2 cellular contexts compared by ENCODE assay signal in the genomic region with DNA sequence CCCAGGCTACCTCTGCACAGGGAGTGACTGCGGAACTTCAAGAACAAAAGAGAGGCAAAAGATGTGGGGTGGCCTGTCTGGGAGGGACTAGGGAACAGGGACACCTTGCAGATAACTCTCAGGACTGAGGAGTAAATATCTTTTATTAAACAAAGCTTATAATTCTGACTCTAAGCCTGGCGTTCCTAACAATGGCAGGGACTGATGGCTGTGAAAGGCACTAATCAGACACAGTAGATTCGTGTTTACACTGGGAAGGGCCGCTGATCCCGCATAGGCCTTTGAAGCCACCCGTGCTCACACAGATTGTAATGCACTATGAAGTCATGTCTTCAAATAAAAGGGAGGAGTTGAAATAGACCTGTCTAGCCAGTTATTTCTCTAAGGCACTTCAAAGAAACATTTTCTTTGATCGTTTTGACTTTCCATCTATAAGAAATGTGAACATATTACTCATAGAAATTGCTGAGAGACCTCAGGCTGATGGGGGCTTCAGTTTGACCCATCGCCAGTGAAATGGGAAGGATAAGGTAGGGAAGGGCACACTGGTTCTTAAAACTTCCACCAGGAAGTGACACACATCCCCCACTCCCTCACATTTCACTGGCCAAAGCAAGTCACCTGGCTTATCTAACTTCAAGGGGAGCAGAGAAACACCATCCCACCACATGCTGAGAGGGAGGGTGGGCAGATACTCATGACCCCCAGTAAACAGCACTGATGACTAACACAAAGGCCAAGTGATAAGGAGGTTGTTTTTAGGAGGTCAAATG.
TF ChIP-seq lines count a peak whose summit lies in the region.

No MANE protein-coding gene starts in this region.

TF ChIP-seq in HEK293, 187 proteins besides CTCF, POLR2A, EP300 and RAD21 (continued from another document and continues in another):
- TF ChIP-seq, protein P1, sequence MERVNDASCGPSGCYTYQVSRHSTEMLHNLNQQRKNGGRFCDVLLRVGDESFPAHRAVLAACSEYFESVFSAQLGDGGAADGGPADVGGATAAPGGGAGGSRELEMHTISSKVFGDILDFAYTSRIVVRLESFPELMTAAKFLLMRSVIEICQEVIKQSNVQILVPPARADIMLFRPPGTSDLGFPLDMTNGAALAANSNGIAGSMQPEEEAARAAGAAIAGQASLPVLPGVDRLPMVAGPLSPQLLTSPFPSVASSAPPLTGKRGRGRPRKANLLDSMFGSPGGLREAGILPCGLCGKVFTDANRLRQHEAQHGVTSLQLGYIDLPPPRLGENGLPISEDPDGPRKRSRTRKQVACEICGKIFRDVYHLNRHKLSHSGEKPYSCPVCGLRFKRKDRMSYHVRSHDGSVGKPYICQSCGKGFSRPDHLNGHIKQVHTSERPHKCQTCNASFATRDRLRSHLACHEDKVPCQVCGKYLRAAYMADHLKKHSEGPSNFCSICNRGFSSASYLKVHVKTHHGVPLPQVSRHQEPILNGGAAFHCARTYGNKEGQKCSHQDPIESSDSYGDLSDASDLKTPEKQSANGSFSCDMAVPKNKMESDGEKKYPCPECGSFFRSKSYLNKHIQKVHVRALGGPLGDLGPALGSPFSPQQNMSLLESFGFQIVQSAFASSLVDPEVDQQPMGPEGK (tag by site-specific recombination; IDR thresholded peaks at IDR 0.05), result 0 out of 2 replicates have a peak, but pooled peaks have one; percentile 35
- 0 out of 2 replicates have a peak, but pooled peaks have one; percentile 14 for TF ChIP-seq EGR2 (tag by site-specific recombination; IDR thresholded peaks at IDR 0.05; ENCODE audit: low read depth)
- no peak for TF ChIP-seq GLI4 (tag by site-specific recombination; IDR thresholded peaks at IDR 0.05)
- 0 out of 2 replicates have a peak, but pooled peaks have one; percentile 17 for TF ChIP-seq ZNF335 (tag by site-specific recombination; conservative IDR thresholded peaks at IDR 0.05)
- TF ChIP-seq ZNF629 (tag by site-specific recombination; IDR thresholded peaks at IDR 0.05), result 0 out of 2 replicates have a peak, but pooled peaks have one; percentile 30
- no peak for TF ChIP-seq ZNF24 (tag by site-specific recombination; IDR thresholded peaks at IDR 0.05)
- TF ChIP-seq ZNF660 (tag by site-specific recombination; IDR thresholded peaks at IDR 0.05), result no peak
- TF ChIP-seq, protein P2, sequence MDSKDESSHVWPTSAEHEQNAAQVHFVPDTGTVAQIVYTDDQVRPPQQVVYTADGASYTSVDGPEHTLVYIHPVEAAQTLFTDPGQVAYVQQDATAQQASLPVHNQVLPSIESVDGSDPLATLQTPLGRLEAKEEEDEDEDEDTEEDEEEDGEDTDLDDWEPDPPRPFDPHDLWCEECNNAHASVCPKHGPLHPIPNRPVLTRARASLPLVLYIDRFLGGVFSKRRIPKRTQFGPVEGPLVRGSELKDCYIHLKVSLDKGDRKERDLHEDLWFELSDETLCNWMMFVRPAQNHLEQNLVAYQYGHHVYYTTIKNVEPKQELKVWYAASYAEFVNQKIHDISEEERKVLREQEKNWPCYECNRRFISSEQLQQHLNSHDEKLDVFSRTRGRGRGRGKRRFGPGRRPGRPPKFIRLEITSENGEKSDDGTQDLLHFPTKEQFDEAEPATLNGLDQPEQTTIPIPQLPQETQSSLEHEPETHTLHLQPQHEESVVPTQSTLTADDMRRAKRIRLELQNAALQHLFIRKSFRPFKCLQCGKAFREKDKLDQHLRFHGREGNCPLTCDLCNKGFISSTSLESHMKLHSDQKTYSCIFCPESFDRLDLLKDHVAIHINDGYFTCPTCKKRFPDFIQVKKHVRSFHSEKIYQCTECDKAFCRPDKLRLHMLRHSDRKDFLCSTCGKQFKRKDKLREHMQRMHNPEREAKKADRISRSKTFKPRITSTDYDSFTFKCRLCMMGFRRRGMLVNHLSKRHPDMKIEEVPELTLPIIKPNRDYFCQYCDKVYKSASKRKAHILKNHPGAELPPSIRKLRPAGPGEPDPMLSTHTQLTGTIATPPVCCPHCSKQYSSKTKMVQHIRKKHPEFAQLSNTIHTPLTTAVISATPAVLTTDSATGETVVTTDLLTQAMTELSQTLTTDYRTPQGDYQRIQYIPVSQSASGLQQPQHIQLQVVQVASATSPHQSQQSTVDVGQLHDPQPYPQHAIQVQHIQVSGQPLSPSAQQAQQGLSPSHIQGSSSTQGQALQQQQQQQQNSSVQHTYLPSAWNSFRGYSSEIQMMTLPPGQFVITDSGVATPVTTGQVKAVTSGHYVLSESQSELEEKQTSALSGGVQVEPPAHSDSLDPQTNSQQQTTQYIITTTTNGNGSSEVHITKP (tag by site-specific recombination; IDR thresholded peaks at IDR 0.05), result no peak
- TF ChIP-seq ZNF707 (tag by site-specific recombination; IDR thresholded peaks at IDR 0.05), result no peak
- TF ChIP-seq ZBTB21 (tag by site-specific recombination; IDR thresholded peaks at IDR 0.05), result no peak
- TF ChIP-seq ZNF514 (tag by site-specific recombination; IDR thresholded peaks at IDR 0.05), result no peak
- TF ChIP-seq ZNF184 (tag by site-specific recombination; IDR thresholded peaks at IDR 0.05), result no peak
- TF ChIP-seq, protein P3, sequence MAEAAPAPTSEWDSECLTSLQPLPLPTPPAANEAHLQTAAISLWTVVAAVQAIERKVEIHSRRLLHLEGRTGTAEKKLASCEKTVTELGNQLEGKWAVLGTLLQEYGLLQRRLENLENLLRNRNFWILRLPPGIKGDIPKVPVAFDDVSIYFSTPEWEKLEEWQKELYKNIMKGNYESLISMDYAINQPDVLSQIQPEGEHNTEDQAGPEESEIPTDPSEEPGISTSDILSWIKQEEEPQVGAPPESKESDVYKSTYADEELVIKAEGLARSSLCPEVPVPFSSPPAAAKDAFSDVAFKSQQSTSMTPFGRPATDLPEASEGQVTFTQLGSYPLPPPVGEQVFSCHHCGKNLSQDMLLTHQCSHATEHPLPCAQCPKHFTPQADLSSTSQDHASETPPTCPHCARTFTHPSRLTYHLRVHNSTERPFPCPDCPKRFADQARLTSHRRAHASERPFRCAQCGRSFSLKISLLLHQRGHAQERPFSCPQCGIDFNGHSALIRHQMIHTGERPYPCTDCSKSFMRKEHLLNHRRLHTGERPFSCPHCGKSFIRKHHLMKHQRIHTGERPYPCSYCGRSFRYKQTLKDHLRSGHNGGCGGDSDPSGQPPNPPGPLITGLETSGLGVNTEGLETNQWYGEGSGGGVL (tag by site-specific recombination; IDR thresholded peaks at IDR 0.05), result 0 out of 2 replicates have a peak, but pooled peaks have one; percentile 17
- no peak for TF ChIP-seq ZNF404 (tag by site-specific recombination; IDR thresholded peaks at IDR 0.05)
- TF ChIP-seq ZFP41 (tag by site-specific recombination; IDR thresholded peaks at IDR 0.05; ENCODE audit: borderline replicate concordance), result no peak
- TF ChIP-seq GLIS1 (tag by site-specific recombination; IDR thresholded peaks at IDR 0.05), result no peak
- no peak for TF ChIP-seq ZNF626 (tag by site-specific recombination; IDR thresholded peaks at IDR 0.05)
- TF ChIP-seq TCF7L2 (IDR thresholded peaks at IDR 0.05; ENCODE audit: borderline replicate concordance, low read depth, low read length), result no peak

TF ChIP-seq in K562, 482 proteins besides CTCF, POLR2A, EP300 and RAD21 (continued from another document and continues in another):
- TF ChIP-seq, protein P4, sequence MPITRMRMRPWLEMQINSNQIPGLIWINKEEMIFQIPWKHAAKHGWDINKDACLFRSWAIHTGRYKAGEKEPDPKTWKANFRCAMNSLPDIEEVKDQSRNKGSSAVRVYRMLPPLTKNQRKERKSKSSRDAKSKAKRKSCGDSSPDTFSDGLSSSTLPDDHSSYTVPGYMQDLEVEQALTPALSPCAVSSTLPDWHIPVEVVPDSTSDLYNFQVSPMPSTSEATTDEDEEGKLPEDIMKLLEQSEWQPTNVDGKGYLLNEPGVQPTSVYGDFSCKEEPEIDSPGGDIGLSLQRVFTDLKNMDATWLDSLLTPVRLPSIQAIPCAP (CRISPR knock-in tag; IDR thresholded peaks at IDR 0.05; ENCODE audit: borderline replicate concordance), result no peak
- no peak for TF ChIP-seq POLR2G (IDR thresholded peaks at IDR 0.05; ENCODE audit: low read depth, low read length)
- no peak for TF ChIP-seq ZNF124 (CRISPR knock-in tag; IDR thresholded peaks at IDR 0.05)
- TF ChIP-seq ZNF76 (CRISPR knock-in tag; IDR thresholded peaks at IDR 0.05; ENCODE audit: borderline replicate concordance), result no peak
- no peak for TF ChIP-seq HDAC8 (tag; IDR thresholded peaks at IDR 0.05)
- peak; percentile 92 for TF ChIP-seq JUND (IDR thresholded peaks at IDR 0.05; ENCODE audit: borderline replicate concordance, low read depth, low read length)
- TF ChIP-seq JUND (tag; IDR thresholded peaks at IDR 0.05; ENCODE audit: borderline replicate concordance, low read depth, low read length), result peak; percentile 75; the same call in 2 of the 3 replicates
- TF ChIP-seq BDP1 (IDR thresholded peaks at IDR 0.05; ENCODE audit: insufficient read depth, insufficient read length), result no peak
- no peak for TF ChIP-seq PHTF2 (CRISPR knock-in tag; IDR thresholded peaks at IDR 0.05)
- TF ChIP-seq ETV1 (tag; conservative IDR thresholded peaks at IDR 0.05; ENCODE audit: low read depth), result no peak
- TF ChIP-seq KDM1A (IDR thresholded peaks at IDR 0.05), result peak in 1 of 2 experiments; percentile 58; a peak in 2 of 4 replicates
- TF ChIP-seq, protein P5, sequence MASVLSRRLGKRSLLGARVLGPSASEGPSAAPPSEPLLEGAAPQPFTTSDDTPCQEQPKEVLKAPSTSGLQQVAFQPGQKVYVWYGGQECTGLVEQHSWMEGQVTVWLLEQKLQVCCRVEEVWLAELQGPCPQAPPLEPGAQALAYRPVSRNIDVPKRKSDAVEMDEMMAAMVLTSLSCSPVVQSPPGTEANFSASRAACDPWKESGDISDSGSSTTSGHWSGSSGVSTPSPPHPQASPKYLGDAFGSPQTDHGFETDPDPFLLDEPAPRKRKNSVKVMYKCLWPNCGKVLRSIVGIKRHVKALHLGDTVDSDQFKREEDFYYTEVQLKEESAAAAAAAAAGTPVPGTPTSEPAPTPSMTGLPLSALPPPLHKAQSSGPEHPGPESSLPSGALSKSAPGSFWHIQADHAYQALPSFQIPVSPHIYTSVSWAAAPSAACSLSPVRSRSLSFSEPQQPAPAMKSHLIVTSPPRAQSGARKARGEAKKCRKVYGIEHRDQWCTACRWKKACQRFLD (CRISPR knock-in tag; IDR thresholded peaks at IDR 0.05), result no peak
- TF ChIP-seq, protein P6, sequence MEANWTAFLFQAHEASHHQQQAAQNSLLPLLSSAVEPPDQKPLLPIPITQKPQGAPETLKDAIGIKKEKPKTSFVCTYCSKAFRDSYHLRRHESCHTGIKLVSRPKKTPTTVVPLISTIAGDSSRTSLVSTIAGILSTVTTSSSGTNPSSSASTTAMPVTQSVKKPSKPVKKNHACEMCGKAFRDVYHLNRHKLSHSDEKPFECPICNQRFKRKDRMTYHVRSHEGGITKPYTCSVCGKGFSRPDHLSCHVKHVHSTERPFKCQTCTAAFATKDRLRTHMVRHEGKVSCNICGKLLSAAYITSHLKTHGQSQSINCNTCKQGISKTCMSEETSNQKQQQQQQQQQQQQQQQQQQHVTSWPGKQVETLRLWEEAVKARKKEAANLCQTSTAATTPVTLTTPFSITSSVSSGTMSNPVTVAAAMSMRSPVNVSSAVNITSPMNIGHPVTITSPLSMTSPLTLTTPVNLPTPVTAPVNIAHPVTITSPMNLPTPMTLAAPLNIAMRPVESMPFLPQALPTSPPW (CRISPR knock-in tag; IDR thresholded peaks at IDR 0.05), result peak; percentile 48
- TF ChIP-seq NFIC (IDR thresholded peaks at IDR 0.05), result peak; percentile 34; the same call in 1 of the 2 replicates
- TF ChIP-seq, protein P7, sequence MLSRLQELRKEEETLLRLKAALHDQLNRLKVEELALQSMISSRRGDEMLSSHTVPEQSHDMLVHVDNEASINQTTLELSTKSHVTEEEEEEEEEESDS (CRISPR knock-in tag; IDR thresholded peaks at IDR 0.05), result no peak
- TF ChIP-seq ZNF778 (CRISPR knock-in tag; IDR thresholded peaks at IDR 0.05), result no peak
- peak; percentile 61 for TF ChIP-seq EGR1 (conservative IDR thresholded peaks at IDR 0.05)
- no peak for TF ChIP-seq CHD2 (IDR thresholded peaks at IDR 0.05; ENCODE audit: low read depth, low read length)
- TF ChIP-seq ZKSCAN1 (IDR thresholded peaks at IDR 0.05; ENCODE audit: low read depth, low read length), result no peak
- no peak for TF ChIP-seq NCOA1 (IDR thresholded peaks at IDR 0.05; ENCODE audit: low read depth)
- no peak for TF ChIP-seq ZNF444 (CRISPR knock-in tag; IDR thresholded peaks at IDR 0.05)
- TF ChIP-seq, protein P8, sequence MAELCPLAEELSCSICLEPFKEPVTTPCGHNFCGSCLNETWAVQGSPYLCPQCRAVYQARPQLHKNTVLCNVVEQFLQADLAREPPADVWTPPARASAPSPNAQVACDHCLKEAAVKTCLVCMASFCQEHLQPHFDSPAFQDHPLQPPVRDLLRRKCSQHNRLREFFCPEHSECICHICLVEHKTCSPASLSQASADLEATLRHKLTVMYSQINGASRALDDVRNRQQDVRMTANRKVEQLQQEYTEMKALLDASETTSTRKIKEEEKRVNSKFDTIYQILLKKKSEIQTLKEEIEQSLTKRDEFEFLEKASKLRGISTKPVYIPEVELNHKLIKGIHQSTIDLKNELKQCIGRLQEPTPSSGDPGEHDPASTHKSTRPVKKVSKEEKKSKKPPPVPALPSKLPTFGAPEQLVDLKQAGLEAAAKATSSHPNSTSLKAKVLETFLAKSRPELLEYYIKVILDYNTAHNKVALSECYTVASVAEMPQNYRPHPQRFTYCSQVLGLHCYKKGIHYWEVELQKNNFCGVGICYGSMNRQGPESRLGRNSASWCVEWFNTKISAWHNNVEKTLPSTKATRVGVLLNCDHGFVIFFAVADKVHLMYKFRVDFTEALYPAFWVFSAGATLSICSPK (IDR thresholded peaks at IDR 0.05; ENCODE audit: borderline replicate concordance), result no peak
- no peak for TF ChIP-seq ZC3H4 (CRISPR knock-in tag; IDR thresholded peaks at IDR 0.05; ENCODE audit: borderline replicate concordance)
- no peak for TF ChIP-seq TRIM28 (IDR thresholded peaks at IDR 0.05)
- no peak for TF ChIP-seq RHOXF2B (CRISPR knock-in tag; conservative IDR thresholded peaks at IDR 0.05)
- no peak for TF ChIP-seq DNMT1 (IDR thresholded peaks at IDR 0.05)
- TF ChIP-seq, protein P9, sequence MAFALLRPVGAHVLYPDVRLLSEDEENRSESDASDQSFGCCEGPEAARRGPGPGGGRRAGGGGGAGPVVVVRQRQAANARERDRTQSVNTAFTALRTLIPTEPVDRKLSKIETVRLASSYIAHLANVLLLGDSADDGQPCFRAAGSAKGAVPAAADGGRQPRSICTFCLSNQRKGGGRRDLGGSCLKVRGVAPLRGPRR (CRISPR knock-in tag; IDR thresholded peaks at IDR 0.05), result no peak
- TF ChIP-seq RAD51 (IDR thresholded peaks at IDR 0.05; ENCODE audit: borderline replicate concordance, low read depth), result peak; percentile 45; the same call in 1 of the 2 replicates
- TF ChIP-seq, protein P10, sequence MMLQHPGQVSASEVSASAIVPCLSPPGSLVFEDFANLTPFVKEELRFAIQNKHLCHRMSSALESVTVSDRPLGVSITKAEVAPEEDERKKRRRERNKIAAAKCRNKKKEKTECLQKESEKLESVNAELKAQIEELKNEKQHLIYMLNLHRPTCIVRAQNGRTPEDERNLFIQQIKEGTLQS (IDR thresholded peaks at IDR 0.05), result peak; percentile 82
- TF ChIP-seq, protein P10 (CRISPR knock-in tag; conservative IDR thresholded peaks at IDR 0.05), result no peak
- no peak for TF ChIP-seq RBM15 (IDR thresholded peaks at IDR 0.05; ENCODE audit: insufficient read depth, low read length)
- no peak for TF ChIP-seq GATA2 (CRISPR knock-in tag; IDR thresholded peaks at IDR 0.05)
- peak; percentile 67 for TF ChIP-seq LEF1 (IDR thresholded peaks at IDR 0.05)
- TF ChIP-seq ZNF24 (IDR thresholded peaks at IDR 0.05), result no peak
- no peak for TF ChIP-seq ZNF143 (CRISPR knock-in tag; IDR thresholded peaks at IDR 0.05)
